In the genomic region with DNA sequence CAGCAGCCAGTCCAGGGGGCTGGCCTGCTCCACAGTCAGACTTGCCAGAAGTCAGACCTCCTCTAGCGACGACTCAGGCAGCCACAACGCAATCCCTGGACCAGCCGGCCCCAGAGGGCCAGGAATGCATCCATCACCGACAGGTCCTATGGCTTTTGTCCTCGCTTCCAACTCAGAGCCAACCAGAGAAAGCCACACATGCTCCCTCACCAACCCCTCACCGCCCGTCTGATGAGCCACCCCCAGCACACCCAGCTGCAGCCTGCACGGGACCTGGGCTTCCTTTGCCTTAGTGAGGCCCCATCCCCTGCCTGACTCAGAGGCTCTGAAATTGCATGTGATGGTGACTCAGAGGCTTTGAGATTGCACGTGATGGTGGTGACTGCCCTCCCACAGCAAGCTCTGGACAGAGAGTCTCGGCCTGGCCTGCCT, we compare ENCODE assay signal across 8 cellular contexts. TPM values are rescaled to one million over a fixed set of nuclear protein-coding genes. Genes with fewer than 3 reads are reported as not detected.
A peak's percentile ranks its signal among the peaks of the same experiment; 100 is the strongest.
DNase-seq lines count a peak whose midpoint lies in the region; ATAC-seq and TF ChIP-seq lines count a peak whose summit lies in the region.
"Not testable (repeated sequence)": the region's sequence is repeated elsewhere in the genome, so short reads cannot be mapped to it uniquely, and the experiment has no call there.

No MANE protein-coding gene starts in this region.

- H3K4me1 Mint-ChIP-seq in CD4-positive, CD25-positive, alpha-beta regulatory T cell, result not testable (repeated sequence)

- 22 to 28% (median 26%) methylated on average over 11 of the region's 11 CpGs; no CpG with 5 or more reads in 1 of the 4 donors for WGBS in adrenal gland, 4 donors
- WGBS in neuronal stem cell (ENCODE audit: extremely low coverage in 2 of 2, insufficient read length in 2 of 2, insufficient replicate concordance in 1 of 2), 2 donors, result no CpG with 5 or more reads among the region's 11 CpGs

- TF ChIP-seq CTCF in adrenal gland (IDR thresholded peaks at IDR 0.05); foreskin keratinocyte (conservative IDR thresholded peaks at IDR 0.05): not testable (repeated sequence)

- H3K4me3 Mint-ChIP-seq in CD4-positive, CD25-positive, alpha-beta regulatory T cell, result peak overlapping the region in 2 of 4 donors; percentile 16 to 29

- ATAC-seq in CD4-positive, CD25-positive, alpha-beta regulatory T cell (ENCODE audit: low read depth in 2 of 2), result peak; percentile 79 to 84
- ATAC-seq in GM21529 (IDR thresholded peaks at IDR 0.05; ENCODE audit: unreplicated experiment), result peak; percentile 51
- ATAC-seq in HG03565 (IDR thresholded peaks at IDR 0.05; ENCODE audit: unreplicated experiment), result peak; percentile 53
- peak; percentile 95 for ATAC-seq in foreskin keratinocyte

- not testable (repeated sequence) for H4K8ac ChIP-seq in neuronal stem cell (ENCODE audit: low read depth, low read length)

- not testable (repeated sequence) for H3K23ac ChIP-seq in neuronal stem cell (ENCODE audit: low read depth, low read length, poor library complexity)

- peak in 2 of 3 donors; percentile 4 to 80 for DNase-seq in CD4-positive, CD25-positive, alpha-beta regulatory T cell
- DNase-seq in SIG-M5 treated with dmso at 0.1 percent for 504 hours (lab: John Stamatoyannopoulos, UW; ENCODE audit: unreplicated experiment) (peak; percentile 79), adrenal gland (peak; percentile 61 to 87 (median 77)), foreskin keratinocyte (peak; percentile 41 to 70)
- not testable (repeated sequence) for DNase-seq in neuronal stem cell (ENCODE audit: low spot score)
- DNase-seq in stimulated activated naive CD4-positive, alpha-beta T cell treated with Interleukin-2 at 50 U/mL for 16 hours (lab: John Stamatoyannopoulos, UW), result peak; percentile 50

- not testable (repeated sequence) for H3K27me3 ChIP-seq in CD4-positive, CD25-positive, alpha-beta regulatory T cell (ENCODE audit: control insufficient read depth, insufficient read depth, low read length); adrenal gland; foreskin keratinocyte; neuronal stem cell (ENCODE audit: control insufficient read depth in 3 of 3, insufficient read depth in 3 of 3, low read depth in 1 of 3, low read length in 3 of 3)

- not testable (repeated sequence) for H4K91ac ChIP-seq in neuronal stem cell (ENCODE audit: low read depth, low read length, poor library complexity)

- not testable (repeated sequence) for H2BK5ac ChIP-seq in neuronal stem cell (ENCODE audit: low read length)

- peak overlapping the region in 1 of 3 donors; percentile 26 for H3K27ac Mint-ChIP-seq in CD4-positive, CD25-positive, alpha-beta regulatory T cell

- H3K4ac ChIP-seq in neuronal stem cell (ENCODE audit: low read length), result not testable (repeated sequence)

- not testable (repeated sequence) for H3K4me3 ChIP-seq in CD4-positive, CD25-positive, alpha-beta regulatory T cell (ENCODE audit: low read depth, low read length); adrenal gland; neuronal stem cell (ENCODE audit: low read length in 2 of 2)

- not testable (repeated sequence) for H3K4me2 ChIP-seq in neuronal stem cell (ENCODE audit: insufficient read depth, low read length, poor library complexity, severe bottlenecking)

- H3K14ac ChIP-seq in neuronal stem cell (ENCODE audit: low read length), result not testable (repeated sequence)

- H2BK12ac ChIP-seq in neuronal stem cell (ENCODE audit: low read length), result not testable (repeated sequence)

- H2BK120ac ChIP-seq in neuronal stem cell (ENCODE audit: low read depth, low read length), result not testable (repeated sequence)

- H2AFZ ChIP-seq in neuronal stem cell (ENCODE audit: low read length), result peak overlapping the region; percentile 89

- intact Hi-C loops in adrenal gland (cut with DNase I), result not testable (repeated sequence)

- not testable (repeated sequence) for H3K9me3 Mint-ChIP-seq in CD4-positive, CD25-positive, alpha-beta regulatory T cell

- not testable (repeated sequence) for H3K79me1 ChIP-seq in neuronal stem cell (ENCODE audit: low read depth, low read length)

- H3K36me3 ChIP-seq in CD4-positive, CD25-positive, alpha-beta regulatory T cell (ENCODE audit: control insufficient read depth, insufficient read depth, low read length); adrenal gland (replicated peaks in 1 of 2); neuronal stem cell (replicated peaks in 1 of 2; ENCODE audit: control insufficient read depth in 2 of 2, insufficient read depth in 2 of 2, low read length in 2 of 2): not testable (repeated sequence)

- peak in 1 of 2 donors; percentile 43 for TF ChIP-seq POLR2A in adrenal gland (IDR thresholded peaks at IDR 0.05)

- not testable (repeated sequence) for H3K27me3 Mint-ChIP-seq in CD4-positive, CD25-positive, alpha-beta regulatory T cell

- not testable (repeated sequence) for H2AK5ac ChIP-seq in neuronal stem cell (ENCODE audit: low read depth, low read length)

- H3K9ac ChIP-seq in neuronal stem cell (ENCODE audit: low read depth, low read length, poor library complexity), result not testable (repeated sequence)

- H3K18ac ChIP-seq in neuronal stem cell (ENCODE audit: low read length), result not testable (repeated sequence)

- not testable (repeated sequence) for H3K4me1 ChIP-seq in CD4-positive, CD25-positive, alpha-beta regulatory T cell (ENCODE audit: control insufficient read depth, insufficient read depth, low read length, poor library complexity, severe bottlenecking); adrenal gland (replicated peaks in 1 of 2); foreskin keratinocyte; neuronal stem cell (ENCODE audit: control insufficient read depth in 2 of 2, insufficient read depth in 1 of 2, low read depth in 1 of 2, low read length in 2 of 2)

- not testable (repeated sequence) for H2BK15ac ChIP-seq in neuronal stem cell (ENCODE audit: low read length)

- not testable (repeated sequence) for H3K36me3 Mint-ChIP-seq in CD4-positive, CD25-positive, alpha-beta regulatory T cell

- H3K27ac ChIP-seq in CD4-positive, CD25-positive, alpha-beta regulatory T cell (ENCODE audit: insufficient read depth, low read length, poor library complexity, severe bottlenecking); foreskin keratinocyte; neuronal stem cell (replicated peaks; ENCODE audit: low read length): not testable (repeated sequence)
- H3K27ac ChIP-seq in adrenal gland, result peak overlapping the region in 2 of 5 donors; percentile 37 to 71

- not testable (repeated sequence) for H3K9me3 ChIP-seq in CD4-positive, CD25-positive, alpha-beta regulatory T cell (ENCODE audit: control insufficient read depth in 2 of 2, low read length in 2 of 2); adrenal gland (replicated peaks in 1 of 3); neuronal stem cell (replicated peaks in 1 of 2; ENCODE audit: control insufficient read depth in 2 of 2, insufficient read depth in 1 of 2, low read depth in 1 of 2, low read length in 2 of 2)

RNA-seq across cellular contexts. Expression of gene ANKRD10, which starts 40.2 kb away (rescaled TPM):
- 139 TPM for total RNA-seq in CD4-positive, CD25-positive, alpha-beta regulatory T cell
- polyA plus RNA-seq in CD4-positive, CD25-positive, alpha-beta regulatory T cell, result 10 to 100 TPM; 66.5 to 82.9 (median 74.9) TPM
- 100 to 1,000 TPM in 3 of 8 donors, 10 to 100 TPM in 5; 50.1 to 126 (median 91.6) TPM for total RNA-seq in adrenal gland
- polyA plus RNA-seq in adrenal gland, result 100 to 1,000 TPM in 2 of 3 donors, 10 to 100 TPM in 1; 36.5 to 139 (median 116) TPM
- total RNA-seq in foreskin keratinocyte, result 29.5 and 32.9 TPM in 2 replicates
- 11.0 and 13.3 TPM in 2 replicates for polyA plus RNA-seq in foreskin keratinocyte
- polyA plus RNA-seq in neuronal stem cell (2013, experiment 1 of 2), result 91.9 TPM
- polyA plus RNA-seq in neuronal stem cell (2013, experiment 2 of 2), result 92.3 TPM
